Comparison of ENCODE assay signal across 19 cellular contexts in genomic region chr2:135815269-135815668, GRCh38. TPM values are rescaled to one million over a fixed set of nuclear protein-coding genes. Genes with fewer than 3 reads are reported as not detected.
DNase-seq lines count a peak whose midpoint lies in the region; ATAC-seq and TF ChIP-seq lines count a peak whose summit lies in the region.
"Had no signal": no experiment of that assay in that cellular context is flagged by ENCODE, and none has a peak within 500 bp of the region (broad histone marks: within the 10 kb centered on the region; RNA-seq: fewer than 3 reads in every experiment).

No MANE protein-coding gene starts in this region.

- ATAC-seq in activated CD8-positive, alpha-beta T cell treated with anti-CD3 and anti-CD28 coated beads for 36 hours = peak; percentile 26
- no peak for ATAC-seq in activated CD8-positive, alpha-beta T cell treated with anti-CD3 and anti-CD28 coated beads, Interleukin-2, amount 10 ng/mL, durations not matched to agents 7 days and 5 days
- ATAC-seq in stimulated activated naive CD8-positive, alpha-beta T cell treated with anti-CD3 and anti-CD28 coated beads, Interleukin-15, amount 100 ng/mL, for 72 hours = no peak
- ATAC-seq in GM23338 = no peak

- peaks cover 4% of the 10 kb centered on the region for H3K36me3 Mint-ChIP-seq in activated CD8-positive, alpha-beta T cell treated with anti-CD3 and anti-CD28 coated beads for 36 hours (ENCODE audit: low read depth)
- H3K36me3 Mint-ChIP-seq in activated CD8-positive, alpha-beta T cell treated with anti-CD3 and anti-CD28 coated beads, Interleukin-2, amount 10 ng/mL, durations not matched to agents 7 days and 5 days (ENCODE audit: low read depth) = peaks cover 10% of the 10 kb centered on the region
- peaks cover 3% of the 10 kb centered on the region for H3K36me3 Mint-ChIP-seq in activated naive CD8-positive, alpha-beta T cell
- no peaks in the 10 kb centered on the region for H3K36me3 Mint-ChIP-seq in GM23338 (ENCODE audit: low read depth)
- H3K36me3 Mint-ChIP-seq: CD14-positive monocyte had no signal

- peaks cover 13% of the 10 kb centered on the region for H3K9me3 Mint-ChIP-seq in activated CD8-positive, alpha-beta T cell treated with anti-CD3 and anti-CD28 coated beads for 36 hours
- H3K9me3 Mint-ChIP-seq in activated CD8-positive, alpha-beta T cell treated with anti-CD3 and anti-CD28 coated beads, Interleukin-2, amount 10 ng/mL, durations not matched to agents 7 days and 5 days (ENCODE audit: insufficient read depth) = no peaks in the 10 kb centered on the region
- H3K9me3 Mint-ChIP-seq in activated naive CD8-positive, alpha-beta T cell (ENCODE audit: low read depth) = no peaks in the 10 kb centered on the region
- H3K9me3 Mint-ChIP-seq in stimulated activated naive CD8-positive, alpha-beta T cell treated with anti-CD3 and anti-CD28 coated beads, Interleukin-15, amount 100 ng/mL, for 72 hours = peaks cover 16 to 33% of the 10 kb centered on the region in 2 donors
- H3K9me3 Mint-ChIP-seq in GM23338 = peaks cover 5% of the 10 kb centered on the region; the same call in 2 of the 3 replicates

- H3K4me3 Mint-ChIP-seq in activated CD8-positive, alpha-beta T cell treated with anti-CD3 and anti-CD28 coated beads for 36 hours = peak overlapping the region; percentile 1
- no peak overlapping the region for H3K4me3 Mint-ChIP-seq in activated CD8-positive, alpha-beta T cell treated with anti-CD3 and anti-CD28 coated beads, Interleukin-2, amount 10 ng/mL, durations not matched to agents 7 days and 5 days
- H3K4me3 Mint-ChIP-seq in activated naive CD8-positive, alpha-beta T cell = peak overlapping the region; percentile 48
- peak overlapping the region; percentile 36 to 69 for H3K4me3 Mint-ChIP-seq in stimulated activated naive CD8-positive, alpha-beta T cell treated with anti-CD3 and anti-CD28 coated beads, Interleukin-15, amount 100 ng/mL, for 72 hours
- H3K4me3 Mint-ChIP-seq in GM23338 = no peak overlapping the region
- H3K4me3 Mint-ChIP-seq: CD14-positive monocyte had no signal

- intact Hi-C loops in activated CD8-positive, alpha-beta T cell treated with anti-CD3 and anti-CD28 coated beads for 36 hours (cut with micrococcal nuclease) = no loop called here

- H4K20me1 ChIP-seq in GM23338 (replicated peaks; ENCODE audit: insufficient read depth) = no peaks in the 10 kb centered on the region

- H3K4me1 Mint-ChIP-seq in activated CD8-positive, alpha-beta T cell treated with anti-CD3 and anti-CD28 coated beads for 36 hours (ENCODE audit: low read depth) = peaks cover 47% of the 10 kb centered on the region
- H3K4me1 Mint-ChIP-seq in activated CD8-positive, alpha-beta T cell treated with anti-CD3 and anti-CD28 coated beads, Interleukin-2, amount 10 ng/mL, durations not matched to agents 7 days and 5 days (ENCODE audit: low read depth) = peaks cover 16% of the 10 kb centered on the region
- H3K4me1 Mint-ChIP-seq in activated naive CD8-positive, alpha-beta T cell (ENCODE audit: low read depth) = peaks cover 40% of the 10 kb centered on the region
- peaks cover 59% of the 10 kb centered on the region for H3K4me1 Mint-ChIP-seq in stimulated activated naive CD8-positive, alpha-beta T cell treated with anti-CD3 and anti-CD28 coated beads, Interleukin-15, amount 100 ng/mL, for 72 hours
- H3K4me1 Mint-ChIP-seq in GM23338 = no peaks in the 10 kb centered on the region

- H3K27ac Mint-ChIP-seq in activated CD8-positive, alpha-beta T cell treated with anti-CD3 and anti-CD28 coated beads for 36 hours = peak overlapping the region; percentile 93
- H3K27ac Mint-ChIP-seq in activated CD8-positive, alpha-beta T cell treated with anti-CD3 and anti-CD28 coated beads, Interleukin-2, amount 10 ng/mL, durations not matched to agents 7 days and 5 days = no peak overlapping the region
- peak overlapping the region; percentile 94 for H3K27ac Mint-ChIP-seq in activated naive CD8-positive, alpha-beta T cell
- peak overlapping the region; percentile 76 to 87 for H3K27ac Mint-ChIP-seq in stimulated activated naive CD8-positive, alpha-beta T cell treated with anti-CD3 and anti-CD28 coated beads, Interleukin-15, amount 100 ng/mL, for 72 hours
- H3K27ac Mint-ChIP-seq in GM23338 = no peak overlapping the region
- H3K27ac Mint-ChIP-seq: CD14-positive monocyte had no signal

- H3F3A ChIP-seq in GM23338 (replicated peaks; ENCODE audit: low read depth) = no peaks in the 10 kb centered on the region

- no peak for TF ChIP-seq CTCF in activated CD8-positive, alpha-beta T cell treated with anti-CD3 and anti-CD28 coated beads for 36 hours (IDR thresholded peaks at IDR 0.05)
- TF ChIP-seq CTCF in GM23338 (conservative IDR thresholded peaks at IDR 0.05; ENCODE audit: low read depth in 2 of 2) = no peak

- no peaks in the 10 kb centered on the region for H3K79me2 ChIP-seq in GM23338 (replicated peaks; ENCODE audit: insufficient read depth)

- H3K4me2 ChIP-seq in GM23338 = no peak overlapping the region

- peak; percentile 53 for DNase-seq in activated CD8-positive, alpha-beta T cell treated with anti-CD3 and anti-CD28 coated beads for 36 hours
- no peak for DNase-seq in activated CD8-positive, alpha-beta T cell treated with anti-CD3 and anti-CD28 coated beads, Interleukin-2, amount 10 ng/mL, durations not matched to agents 7 days and 5 days
- peak; percentile 14 for DNase-seq in stimulated activated CD4-positive, alpha-beta T cell treated with anti-CD3 and anti-CD28 coated beads, Interleukin-2, amount 100 ng/mL, for 4 hours (ENCODE audit: low read depth)
- DNase-seq in stimulated activated CD4-positive, alpha-beta T cell treated with anti-CD3 and anti-CD28 coated beads, Interleukin-4, amount 100 ng/mL, for 1 hour = no peak
- DNase-seq in stimulated activated naive CD8-positive, alpha-beta T cell treated with anti-CD3 and anti-CD28 coated beads, Interleukin-15, amount 100 ng/mL, for 72 hours = no peak
- no peak for DNase-seq in GM23338 (ENCODE audit: low spot score)
- DNase-seq: ACHN, AML-193, DMS 273 treated with DMSO at 0.1 percent for 48 hours, GDM1, KBM-7, NCI-H1436 treated with DMSO at 0.1 percent for 48 hours, NCI-H2029 treated with DMSO at 0.1 percent for 48 hours, NCI-H2171 treated with DMSO at 0.1 percent for 48 hours, NCI-H748 treated with DMSO at 0.1 percent for 48 hours had no signal

- H3K27me3 Mint-ChIP-seq in activated CD8-positive, alpha-beta T cell treated with anti-CD3 and anti-CD28 coated beads for 36 hours = no peaks in the 10 kb centered on the region
- no peaks in the 10 kb centered on the region for H3K27me3 Mint-ChIP-seq in activated CD8-positive, alpha-beta T cell treated with anti-CD3 and anti-CD28 coated beads, Interleukin-2, amount 10 ng/mL, durations not matched to agents 7 days and 5 days (ENCODE audit: low read depth)
- no peaks in the 10 kb centered on the region for H3K27me3 Mint-ChIP-seq in activated naive CD8-positive, alpha-beta T cell
- no peaks in the 10 kb centered on the region for H3K27me3 Mint-ChIP-seq in stimulated activated naive CD8-positive, alpha-beta T cell treated with anti-CD3 and anti-CD28 coated beads, Interleukin-15, amount 100 ng/mL, for 72 hours
- H3K27me3 Mint-ChIP-seq in GM23338 (ENCODE audit: insufficient read depth, low read depth, poor library complexity) = peaks cover 3% of the 10 kb centered on the region

- no peak overlapping the region for H3K4me3 ChIP-seq in GM23338

- POLR2A ChIA-PET in activated CD8-positive, alpha-beta T cell treated with anti-CD3 and anti-CD28 coated beads for 36 hours (lab: Charles Lee) = interaction anchor here (1.7 kb wide), 1 partner anchor 17 kb away, joined by 6 read pairs; no protein-coding TSS in a partner anchor
- POLR2A ChIA-PET in activated CD8-positive, alpha-beta T cell treated with anti-CD3 and anti-CD28 coated beads, Interleukin-2, amount 10 ng/mL, durations not matched to agents 7 days and 5 days (lab: Charles Lee) = no interaction called here

- no peaks in the 10 kb centered on the region for H3K36me3 ChIP-seq in GM23338 (ENCODE audit: insufficient read depth)

- CTCF ChIA-PET in activated CD8-positive, alpha-beta T cell treated with anti-CD3 and anti-CD28 coated beads for 36 hours (lab: Charles Lee) = interaction anchor here (0.7 to 15.9 kb wide), 7 partner anchors 14 to 98 kb away, joined by 3 to 145 read pairs (median 3); no protein-coding TSS in a partner anchor
- CTCF ChIA-PET in activated CD8-positive, alpha-beta T cell treated with anti-CD3 and anti-CD28 coated beads, Interleukin-2, amount 10 ng/mL, durations not matched to agents 7 days and 5 days (lab: Charles Lee) = interaction anchor here (0.9 to 9.8 kb wide), 2 partner anchors 9 to 17 kb away, joined by 3 to 65 read pairs; no protein-coding TSS in a partner anchor

- H2AFZ ChIP-seq in GM23338 = no peak overlapping the region

- no peaks in the 10 kb centered on the region for H3K27me3 ChIP-seq in GM23338 (ENCODE audit: insufficient read depth)

- no peaks in the 10 kb centered on the region for H3K4me1 ChIP-seq in GM23338 (ENCODE audit: insufficient read depth)

- H3K27ac ChIP-seq in GM23338 (ENCODE audit: low read depth) = no peak overlapping the region
- H3K27ac ChIP-seq: RWPE1 had no signal

- no peaks in the 10 kb centered on the region for H3K9me2 ChIP-seq in GM23338 (ENCODE audit: insufficient read depth)

TF ChIP-seq in GM23338, 12 proteins besides CTCF, POLR2A, EP300 and RAD21 (continues in another document):
- TF ChIP-seq EZH2 (IDR thresholded peaks at IDR 0.05; ENCODE audit: low read depth, unreplicated experiment) = no peak
- no peak for TF ChIP-seq STAT1 (IDR thresholded peaks at IDR 0.05; ENCODE audit: unreplicated experiment)
- no peak for TF ChIP-seq ZNF331 (CRISPR knock-in tag; IDR thresholded peaks at IDR 0.05; ENCODE audit: low read depth)
- no peak for TF ChIP-seq ETS1 (IDR thresholded peaks at IDR 0.05)
- TF ChIP-seq ZNF114 (CRISPR knock-in tag; IDR thresholded peaks at IDR 0.05) = no peak

RNA-seq across cellular contexts. Expression of gene LCT, which starts 21.7 kb away (rescaled TPM):
- total RNA-seq in activated CD8-positive, alpha-beta T cell treated with anti-CD3 and anti-CD28 coated beads for 36 hours = under 1 TPM; 0.11 to 0.29 TPM
- total RNA-seq in activated CD8-positive, alpha-beta T cell treated with anti-CD3 and anti-CD28 coated beads, Interleukin-2, amount 10 ng/mL, durations not matched to agents 7 days and 5 days = under 1 TPM; 0.18 to 0.34 TPM
- total RNA-seq in GM23338 (2014; rRNA removed; shearing (Covaris generic)) = not detected in 2 replicates
- not detected in 2 replicates for polyA plus RNA-seq in GM23338 (2016; fragmentation: Nextera tagmentation; extraction: Ambion mirVana)
- polyA plus RNA-seq: CD14-positive monocyte, H1 had no signal

Comparison
In these comparisons a context has a peak if more than half of its experiments do, and no peak if none do; other contexts are left out.
1. DNase-seq: peak in activated CD8-positive, alpha-beta T cell treated with anti-CD3 and anti-CD28 coated beads for 36 hours (single experiment) and stimulated activated CD4-positive, alpha-beta T cell treated with anti-CD3 and anti-CD28 coated beads, Interleukin-2, amount 100 ng/mL, for 4 hours (single experiment); none in activated CD8-positive, alpha-beta T cell treated with anti-CD3 and anti-CD28 coated beads, Interleukin-2, amount 10 ng/mL, durations not matched to agents 7 days and 5 days (single experiment), stimulated activated CD4-positive, alpha-beta T cell treated with anti-CD3 and anti-CD28 coated beads, Interleukin-4, amount 100 ng/mL, for 1 hour (single experiment), stimulated activated naive CD8-positive, alpha-beta T cell treated with anti-CD3 and anti-CD28 coated beads, Interleukin-15, amount 100 ng/mL, for 72 hours (0 of 2) and GM23338 (single experiment).
2. H3K27ac Mint-ChIP-seq: peak in activated CD8-positive, alpha-beta T cell treated with anti-CD3 and anti-CD28 coated beads for 36 hours (single experiment), activated naive CD8-positive, alpha-beta T cell (single experiment) and stimulated activated naive CD8-positive, alpha-beta T cell treated with anti-CD3 and anti-CD28 coated beads, Interleukin-15, amount 100 ng/mL, for 72 hours (2 of 2); none in activated CD8-positive, alpha-beta T cell treated with anti-CD3 and anti-CD28 coated beads, Interleukin-2, amount 10 ng/mL, durations not matched to agents 7 days and 5 days (single experiment) and GM23338 (single experiment).
3. H3K4me3 Mint-ChIP-seq: peak in activated CD8-positive, alpha-beta T cell treated with anti-CD3 and anti-CD28 coated beads for 36 hours (single experiment), activated naive CD8-positive, alpha-beta T cell (single experiment) and stimulated activated naive CD8-positive, alpha-beta T cell treated with anti-CD3 and anti-CD28 coated beads, Interleukin-15, amount 100 ng/mL, for 72 hours (2 of 2); none in activated CD8-positive, alpha-beta T cell treated with anti-CD3 and anti-CD28 coated beads, Interleukin-2, amount 10 ng/mL, durations not matched to agents 7 days and 5 days (single experiment) and GM23338 (single experiment).